Comparison of ENCODE assay signal across 26 cellular contexts in genomic region chr2:15813481-15814266, GRCh38.
A peak's percentile ranks its signal among the peaks of the same experiment; 100 is the strongest.
DNase-seq lines count a peak whose midpoint lies in the region; ATAC-seq and TF ChIP-seq lines count a peak whose summit lies in the region.
"Had no signal": no experiment of that assay in that cellular context is flagged by ENCODE, and none has a peak within 500 bp of the region (broad histone marks: within the 10 kb centered on the region; RNA-seq: fewer than 3 reads in every experiment).

No MANE protein-coding gene starts in this region.

- peaks cover 36% of the 10 kb centered on the region for H3K27me3 Mint-ChIP-seq in nephron (ENCODE audit: low read depth)

- H3K36me3 ChIP-seq in upper lobe of left lung: no peaks in the 10 kb centered on the region
- H3K36me3 ChIP-seq: BLaER1 treated with 17β-estradiol and CSF1 and Interleukin-3, amounts not matched to agents 10 nM and 100 nM had no signal

- DNase-seq in HT1080 (ENCODE audit: low read depth) (peak; percentile 18), dorsolateral prefrontal cortex (no peak), HuH-7.5 (ENCODE audit: low spot score) (no peak), upper lobe of left lung (no peak), retina (no peak)
- DNase-seq in activated T-cell treated with anti-CD3 and anti-CD28 coated beads, Interleukin-2, amount 50 U/mL, for 1 hour: no peak
- DNase-seq: AML-193; CD4-positive, alpha-beta T cell; DMS53; GDM1; MV-4-11; NCI-H1105; NCI-H1436 treated with DMSO at 0.1 percent for 48 hours; NCI-H187 treated with DMSO at 0.1 percent for 48 hours; NCI-H2107; NCI-H446; NCI-H524 treated with DMSO at 0.1 percent for 48 hours; NCI-H774; SHP77 had no signal

- H3K4me1 ChIP-seq in upper lobe of left lung: no peaks in the 10 kb centered on the region

- peaks cover 91% of the 10 kb centered on the region for H3K4me1 Mint-ChIP-seq in nephron

- peak overlapping the region; percentile 66 to 90 (median 83) for H3K27ac Mint-ChIP-seq in nephron
- H3K27ac Mint-ChIP-seq: CD4-positive, alpha-beta T cell had no signal

- no peak for TF ChIP-seq POLR2A in upper lobe of left lung (IDR thresholded peaks at IDR 0.05)

- no peak for ATAC-seq in upper lobe of left lung (ENCODE audit: low FRiP score in 2 of 2)
- ATAC-seq: GM12878, HCT116, K562 had no signal

- H3K27ac ChIP-seq in dorsolateral prefrontal cortex (peak overlapping the region in 43 of 59 donors; percentile 1 to 81 (median 50)), upper lobe of left lung (no peak overlapping the region)
- H3K27ac ChIP-seq: BLaER1 treated with 17β-estradiol and CSF1 and Interleukin-3, amounts not matched to agents 10 nM and 100 nM; HL-60; RWPE1 had no signal

- no peak for TF ChIP-seq EP300 in upper lobe of left lung (IDR thresholded peaks at IDR 0.05)

- H3K4me3 Mint-ChIP-seq in nephron: no peak overlapping the region
- H3K4me3 Mint-ChIP-seq: CD4-positive, alpha-beta T cell had no signal

- no peak overlapping the region for H3K4me3 ChIP-seq in dorsolateral prefrontal cortex
- H3K4me3 ChIP-seq in upper lobe of left lung: no peak overlapping the region
- H3K4me3 ChIP-seq: BLaER1 treated with 17β-estradiol and CSF1 and Interleukin-3, amounts not matched to agents 10 nM and 100 nM; GM12878; K562 had no signal

- TF ChIP-seq CTCF in dorsolateral prefrontal cortex (IDR thresholded peaks at IDR 0.05 in 54 of 56, conservative IDR thresholded peaks at IDR 0.05 in 2 of 56; ENCODE audit: low read depth in 1 of 56, partially characterized antibody in 56 of 56): no peak
- no peak for TF ChIP-seq CTCF in nephron (IDR thresholded peaks at IDR 0.05; ENCODE audit: unreplicated experiment in 3 of 3)
- no peak for TF ChIP-seq CTCF in upper lobe of left lung (IDR thresholded peaks at IDR 0.05)

- H3K9me3 ChIP-seq in upper lobe of left lung: no peaks in the 10 kb centered on the region
- H3K9me3 ChIP-seq: BLaER1 treated with 17β-estradiol and CSF1 and Interleukin-3, amounts not matched to agents 10 nM and 100 nM had no signal

- H3K9me3 Mint-ChIP-seq in nephron: no peaks in the 10 kb centered on the region
- H3K9me3 Mint-ChIP-seq: CD4-positive, alpha-beta T cell had no signal

- no peaks in the 10 kb centered on the region for H3K36me3 Mint-ChIP-seq in nephron (ENCODE audit: low read depth)

- no peaks in the 10 kb centered on the region for H3K27me3 ChIP-seq in dorsolateral prefrontal cortex
- H3K27me3 ChIP-seq in upper lobe of left lung: no peaks in the 10 kb centered on the region
- H3K27me3 ChIP-seq: BLaER1 treated with 17β-estradiol and CSF1 and Interleukin-3, amounts not matched to agents 10 nM and 100 nM had no signal

- intact Hi-C loops in dorsolateral prefrontal cortex (cut with DNase I): no loop called here

- WGBS in upper lobe of left lung, 2 donors: 89 to 90% methylated on average over 7 of the region's 7 CpGs

Comparison
In these comparisons a context has a peak if more than half of its experiments do, and no peak if none do; other contexts are left out.
1. H3K27ac ChIP-seq: peak in dorsolateral prefrontal cortex (43 of 59); none in upper lobe of left lung (0 of 4).